Comparison of ENCODE assay signal across 25 cellular contexts in genomic region chr3:52405601-52406115, GRCh38. TPM values are rescaled to one million over a fixed set of nuclear protein-coding genes. Genes with fewer than 3 reads are reported as not detected.
DNase-seq lines count a peak whose midpoint lies in the region; ATAC-seq and TF ChIP-seq lines count a peak whose summit lies in the region.
"Had no signal": no experiment of that assay in that cellular context is flagged by ENCODE, and none has a peak within 500 bp of the region (broad histone marks: within the 10 kb centered on the region; RNA-seq: fewer than 3 reads in every experiment).

No MANE protein-coding gene starts in this region.

- H3K36me3 Mint-ChIP-seq in activated naive CD8-positive, alpha-beta T cell treated with anti-CD3 and anti-CD28 coated beads, Interleukin-2, amount 10 ng/mL, durations not matched to agents 7 days and 5 days: peaks cover 22% of the 10 kb centered on the region
- H3K36me3 Mint-ChIP-seq in activated naive CD8-positive, alpha-beta T cell treated with anti-CD3 and anti-CD28 coated beads, Interleukin-2, amount 50 U/mL, for 24 hours (ENCODE audit: low read depth): peaks cover 27% of the 10 kb centered on the region

- H3K9me3 ChIP-seq in Peyer's patch (no peaks in the 10 kb centered on the region), suprapubic skin (no peaks in the 10 kb centered on the region)
- H3K9me3 ChIP-seq: gastroesophageal sphincter, MG63 had no signal

- H3K36me3 ChIP-seq in Peyer's patch: peaks cover 0 to 72% (median 0%) of the 10 kb centered on the region in 3 donors
- peaks cover 72% of the 10 kb centered on the region for H3K36me3 ChIP-seq in suprapubic skin
- H3K36me3 ChIP-seq: neural progenitor cell had no signal

- no peak for TF ChIP-seq CTCF in Peyer's patch (IDR thresholded peaks at IDR 0.05)
- no peak for TF ChIP-seq CTCF in foreskin keratinocyte (conservative IDR thresholded peaks at IDR 0.05)
- TF ChIP-seq CTCF in suprapubic skin (IDR thresholded peaks at IDR 0.05): no peak

- peaks cover 3 to 32% (median 10%) of the 10 kb centered on the region in 4 donors for H3K4me1 ChIP-seq in Peyer's patch
- peaks cover 33% of the 10 kb centered on the region for H3K4me1 ChIP-seq in foreskin keratinocyte
- H3K4me1 ChIP-seq in suprapubic skin: peaks cover 86% of the 10 kb centered on the region
- H3K4me1 ChIP-seq: neural progenitor cell had no signal

- 52% methylated on average over 4 of the region's 4 CpGs for WGBS in suprapubic skin

- H3K4me1 Mint-ChIP-seq in activated naive CD8-positive, alpha-beta T cell treated with anti-CD3 and anti-CD28 coated beads, Interleukin-2, amount 10 ng/mL, durations not matched to agents 7 days and 5 days: peaks cover 11% of the 10 kb centered on the region
- peaks cover 13% of the 10 kb centered on the region for H3K4me1 Mint-ChIP-seq in activated naive CD8-positive, alpha-beta T cell treated with anti-CD3 and anti-CD28 coated beads, Interleukin-2, amount 50 U/mL, for 24 hours

- POLR2A ChIA-PET in activated naive CD8-positive, alpha-beta T cell treated with anti-CD3 and anti-CD28 coated beads, Interleukin-2, amount 10 ng/mL, durations not matched to agents 7 days and 5 days (lab: Charles Lee): no interaction called here

- no peak for ATAC-seq in activated naive CD8-positive, alpha-beta T cell treated with anti-CD3 and anti-CD28 coated beads, Interleukin-2, amount 10 ng/mL, durations not matched to agents 7 days and 5 days (ENCODE audit: low read depth)
- no peak for ATAC-seq in activated naive CD8-positive, alpha-beta T cell treated with anti-CD3 and anti-CD28 coated beads, Interleukin-2, amount 50 U/mL, for 24 hours
- ATAC-seq in foreskin keratinocyte (peak; percentile 0), GM19452 (IDR thresholded peaks at IDR 0.05; ENCODE audit: unreplicated experiment) (no peak)
- ATAC-seq: gastroesophageal sphincter, HepG2 had no signal

- no peak overlapping the region for H3K4me3 ChIP-seq in Peyer's patch
- peak overlapping the region; percentile 28 for H3K4me3 ChIP-seq in suprapubic skin
- H3K4me3 ChIP-seq: dorsolateral prefrontal cortex, gastroesophageal sphincter, MG63, neural progenitor cell had no signal

- H3K27me3 ChIP-seq in Peyer's patch (no peaks in the 10 kb centered on the region), foreskin keratinocyte (no peaks in the 10 kb centered on the region), suprapubic skin (no peaks in the 10 kb centered on the region)
- H3K27me3 ChIP-seq: dorsolateral prefrontal cortex, gastroesophageal sphincter, MG63, neural progenitor cell had no signal

- DNase-seq in activated naive CD8-positive, alpha-beta T cell treated with anti-CD3 and anti-CD28 coated beads, Interleukin-2, amount 10 ng/mL, durations not matched to agents 7 days and 5 days: peak; percentile 22
- DNase-seq in activated naive CD8-positive, alpha-beta T cell treated with anti-CD3 and anti-CD28 coated beads, Interleukin-2, amount 50 U/mL, for 24 hours: no peak
- DNase-seq in Peyer's patch (peak in 2 of 3 donors; percentile 30 to 34), foreskin keratinocyte (peak in 1 of 2 donors; percentile 72), suprapubic skin (ENCODE audit: low spot score in 2 of 2) (peak in 1 of 2 donors; percentile 57), D341Med (ENCODE audit: low spot score) (no peak)
- DNase-seq in stimulated activated CD8-positive, alpha-beta memory T cell treated with anti-CD3 and anti-CD28 coated beads, Interleukin-4, amount 100 ng/mL, for 48 hours: no peak
- DNase-seq: ACHN; activated CD4-positive, alpha-beta T cell treated with anti-CD3 and anti-CD28 coated beads for 1 hour; amniotic stem cell; DMS153; GDM1; HFFc6; MG63; NCI-H1436; NCI-H526; stimulated activated CD4-positive, alpha-beta T cell treated with anti-CD3 and anti-CD28 coated beads, Interleukin-12 subunit alpha, Interleukin-12 subunit beta, amount 100 ng/mL, for 4 hours; SW 1271 had no signal

- H3K27ac Mint-ChIP-seq in activated naive CD8-positive, alpha-beta T cell treated with anti-CD3 and anti-CD28 coated beads, Interleukin-2, amount 10 ng/mL, durations not matched to agents 7 days and 5 days: no peak overlapping the region
- no peak overlapping the region for H3K27ac Mint-ChIP-seq in activated naive CD8-positive, alpha-beta T cell treated with anti-CD3 and anti-CD28 coated beads, Interleukin-2, amount 50 U/mL, for 24 hours
- H3K27ac Mint-ChIP-seq: HFFc6, mesothelial cell of epicardium, neural progenitor cell had no signal

- H3K4me3 Mint-ChIP-seq in activated naive CD8-positive, alpha-beta T cell treated with anti-CD3 and anti-CD28 coated beads, Interleukin-2, amount 10 ng/mL, durations not matched to agents 7 days and 5 days: no peak overlapping the region
- H3K4me3 Mint-ChIP-seq in activated naive CD8-positive, alpha-beta T cell treated with anti-CD3 and anti-CD28 coated beads, Interleukin-2, amount 50 U/mL, for 24 hours: no peak overlapping the region
- H3K4me3 Mint-ChIP-seq: HFFc6, mesothelial cell of epicardium, neural progenitor cell had no signal

- TF ChIP-seq POLR2A in Peyer's patch (IDR thresholded peaks at IDR 0.05) (no peak), suprapubic skin (IDR thresholded peaks at IDR 0.05) (no peak)

- H3K27ac ChIP-seq in Peyer's patch (peak overlapping the region in 1 of 4 donors; percentile 10), foreskin keratinocyte (peak overlapping the region; percentile 79), suprapubic skin (peak overlapping the region; percentile 90)
- H3K27ac ChIP-seq: C4-2B, dorsolateral prefrontal cortex, gastroesophageal sphincter, neural progenitor cell had no signal

- no peaks in the 10 kb centered on the region for H3K9me3 Mint-ChIP-seq in activated naive CD8-positive, alpha-beta T cell treated with anti-CD3 and anti-CD28 coated beads, Interleukin-2, amount 10 ng/mL, durations not matched to agents 7 days and 5 days
- no peaks in the 10 kb centered on the region for H3K9me3 Mint-ChIP-seq in activated naive CD8-positive, alpha-beta T cell treated with anti-CD3 and anti-CD28 coated beads, Interleukin-2, amount 50 U/mL, for 24 hours
- H3K9me3 Mint-ChIP-seq: HFFc6, mesothelial cell of epicardium, neural progenitor cell had no signal

- no peaks in the 10 kb centered on the region for H3K27me3 Mint-ChIP-seq in activated naive CD8-positive, alpha-beta T cell treated with anti-CD3 and anti-CD28 coated beads, Interleukin-2, amount 10 ng/mL, durations not matched to agents 7 days and 5 days
- H3K27me3 Mint-ChIP-seq in activated naive CD8-positive, alpha-beta T cell treated with anti-CD3 and anti-CD28 coated beads, Interleukin-2, amount 50 U/mL, for 24 hours: no peaks in the 10 kb centered on the region

- TF ChIP-seq EP300 in suprapubic skin (IDR thresholded peaks at IDR 0.05): no peak

RNA-seq across cellular contexts. Expression of gene BAP1, which starts 4.2 kb away (rescaled TPM):
- 100 to 1,000 TPM in 1 of 2 experiments, 10 to 100 TPM in 1; 96.8 to 103 TPM for total RNA-seq in activated naive CD8-positive, alpha-beta T cell treated with anti-CD3 and anti-CD28 coated beads, Interleukin-2, amount 10 ng/mL, durations not matched to agents 7 days and 5 days
- 10 to 100 TPM; 49.9 to 94.4 (median 77.0) TPM for total RNA-seq in Peyer's patch
- total RNA-seq in foreskin keratinocyte: 126 and 128 TPM in 2 replicates
- polyA plus RNA-seq in foreskin keratinocyte: 111 and 114 TPM in 2 replicates
- total RNA-seq in suprapubic skin: 100 to 1,000 TPM in 3 of 4 donors, 10 to 100 TPM in 1; 99.0 to 137 (median 120) TPM

RNA-seq across cellular contexts. Expression of gene PHF7, which starts 4.8 kb away (rescaled TPM):
- total RNA-seq in activated naive CD8-positive, alpha-beta T cell treated with anti-CD3 and anti-CD28 coated beads, Interleukin-2, amount 10 ng/mL, durations not matched to agents 7 days and 5 days: 10 to 100 TPM; 19.2 to 20.6 TPM
- 10 to 100 TPM; 12.4 to 34.6 (median 17.4) TPM for total RNA-seq in Peyer's patch
- total RNA-seq in foreskin keratinocyte: 8.2 and 8.6 TPM in 2 replicates
- polyA plus RNA-seq in foreskin keratinocyte: 4.9 and 5.6 TPM in 2 replicates
- total RNA-seq in suprapubic skin: 10 to 100 TPM in 3 of 4 donors, 1 to 10 TPM in 1; 8.9 to 17.5 (median 11.4) TPM

RNA-seq across cellular contexts. Expression of gene SEMA3G, which starts 39.2 kb away (rescaled TPM):
- under 1 TPM; 0.06 to 0.09 TPM for total RNA-seq in activated naive CD8-positive, alpha-beta T cell treated with anti-CD3 and anti-CD28 coated beads, Interleukin-2, amount 10 ng/mL, durations not matched to agents 7 days and 5 days
- total RNA-seq in Peyer's patch: 10 to 100 TPM; 18.8 to 24.8 (median 22.0) TPM
- total RNA-seq in foreskin keratinocyte: 0.10 and 0.21 TPM in 2 replicates
- 0.06 and 0.11 TPM in 2 replicates for polyA plus RNA-seq in foreskin keratinocyte
- total RNA-seq in suprapubic skin: 10 to 100 TPM; 14.4 to 44.0 (median 26.5) TPM
- total RNA-seq: HFFc6 had no signal

RNA-seq across cellular contexts. Expression of gene TNNC1, which starts 48.2 kb away (rescaled TPM):
- 1 to 10 TPM; 3.0 to 3.2 TPM for total RNA-seq in activated naive CD8-positive, alpha-beta T cell treated with anti-CD3 and anti-CD28 coated beads, Interleukin-2, amount 10 ng/mL, durations not matched to agents 7 days and 5 days
- total RNA-seq in Peyer's patch: not detected
- total RNA-seq in foreskin keratinocyte: not detected in 2 replicates
- 0.19 TPM in 2 replicates for polyA plus RNA-seq in foreskin keratinocyte
- 10 to 100 TPM in 1 of 4 donors, 1 to 10 TPM in 3; 1.4 to 15.9 (median 8.4) TPM for total RNA-seq in suprapubic skin

RNA-seq across cellular contexts. Expression of gene NISCH, which starts 49.7 kb away (rescaled TPM):
- total RNA-seq in activated naive CD8-positive, alpha-beta T cell treated with anti-CD3 and anti-CD28 coated beads, Interleukin-2, amount 10 ng/mL, durations not matched to agents 7 days and 5 days: 100 to 1,000 TPM; 124 to 125 TPM
- total RNA-seq in Peyer's patch: 100 to 1,000 TPM in 3 of 4 donors, 10 to 100 TPM in 1; 65.7 to 150 (median 128) TPM
- total RNA-seq in foreskin keratinocyte: 40.3 and 52.9 TPM in 2 replicates
- polyA plus RNA-seq in foreskin keratinocyte: 20.9 and 23.9 TPM in 2 replicates
- 100 to 1,000 TPM in 2 of 4 donors, 10 to 100 TPM in 2; 68.7 to 298 (median 94.6) TPM for total RNA-seq in suprapubic skin

Comparison
In these comparisons a context has a peak if more than half of its experiments do, and no peak if none do; other contexts are left out.
1. DNase-seq: peak in activated naive CD8-positive, alpha-beta T cell treated with anti-CD3 and anti-CD28 coated beads, Interleukin-2, amount 10 ng/mL, durations not matched to agents 7 days and 5 days (single experiment) and Peyer's patch (2 of 3); none in activated naive CD8-positive, alpha-beta T cell treated with anti-CD3 and anti-CD28 coated beads, Interleukin-2, amount 50 U/mL, for 24 hours (single experiment), stimulated activated CD8-positive, alpha-beta memory T cell treated with anti-CD3 and anti-CD28 coated beads, Interleukin-4, amount 100 ng/mL, for 48 hours (single experiment) and D341Med (single experiment).
2. RNA of gene SEMA3G, which starts 39.2 kb away (total RNA-seq): 14.4 to 44.0 TPM in suprapubic skin and 18.8 to 24.8 TPM in Peyer's patch; 0.10 to 0.21 TPM in foreskin keratinocyte and 0.06 to 0.09 TPM in activated naive CD8-positive, alpha-beta T cell treated with anti-CD3 and anti-CD28 coated beads, Interleukin-2, amount 10 ng/mL, durations not matched to agents 7 days and 5 days; every median in the first group is over 10 times any median in the second.